ENCODE assay signal across 8 cellular contexts in genomic region chr16:85462405-85463227, GRCh38.
DNase-seq lines count a peak whose midpoint lies in the region; ATAC-seq, FAIRE-seq and TF ChIP-seq lines count a peak whose summit lies in the region.

No MANE protein-coding gene starts in this region.

- H3K4me3 Mint-ChIP-seq in progenitor cell of endocrine pancreas (ENCODE audit: low read depth): peak overlapping the region; percentile 71

- no peak overlapping the region for H3K23ac ChIP-seq in H1 (ENCODE audit: insufficient read length)

- H2BK5ac ChIP-seq in H1 (ENCODE audit: low read depth, low read length): no peak overlapping the region

- no peak overlapping the region for H2BK15ac ChIP-seq in H1 (ENCODE audit: low read length)

- FAIRE-seq in HepG2 (lab: Jason Lieb, UNC) (no peak), H1 (lab: Jason Lieb, UNC) (no peak)

- CTCF ChIA-PET in HepG2 (lab: Yijun Ruan, JAX; ENCODE audit: low intra/inter-chr PET ratio, low total read pairs): no interaction called here
- CTCF ChIA-PET in H1 (lab: Charles Lee; ENCODE audit: partially characterized antibody): interaction anchor here (0.6 to 15.1 kb wide), 16 partner anchors 9 to 242 kb away, joined by 3 to 277 read pairs (median 8); no protein-coding TSS in a partner anchor

- in situ Hi-C loops in HepG2 (cut with HindIII; ENCODE audit: extremely low pct_ligation_motif_present, low pct_unique_long_range_greater_than_20kb): no loop called here

- no peak overlapping the region for H2BK12ac ChIP-seq in H1 (ENCODE audit: low read depth, low read length)

- TF ChIP-seq CTCF in HepG2 (CRISPR knock-in tag; IDR thresholded peaks at IDR 0.05) (no peak), right lobe of liver (IDR thresholded peaks at IDR 0.05) (no peak), H1 (IDR thresholded peaks at IDR 0.05; ENCODE audit: control extremely low read depth in 1 of 3, insufficient read depth in 1 of 3, low read depth in 1 of 3, low read length in 3 of 3) (no peak), progenitor cell of endocrine pancreas (IDR thresholded peaks at IDR 0.05; ENCODE audit: unreplicated experiment) (no peak)

- H3K23me2 ChIP-seq in H1 (ENCODE audit: low read depth, low read length): peaks cover 7% of the 10 kb centered on the region

- H3K27me3 ChIP-seq in HepG2 (ENCODE audit: control insufficient read depth in 1 of 2, insufficient read depth in 2 of 2, low read length in 2 of 2) (peaks cover 28 to 69% of the 10 kb centered on the region in 2 experiments), right lobe of liver (no peaks in the 10 kb centered on the region), H1 (replicated peaks in 1 of 4; ENCODE audit: control insufficient read depth in 3 of 4, extremely low read depth in 1 of 4, insufficient read depth in 3 of 4, low read length in 3 of 4) (peaks cover 5 to 49% (median 34%) of the 10 kb centered on the region in 4 experiments; a peak in 6 of 7 replicates)

- BruUV-seq in HepG2 (replicated peaks; lab: Mats Ljungman, UMichigan): no TSS peak

- POLR2A ChIA-PET in HepG2 (lab: Yijun Ruan, JAX): interaction anchor here (1.6 kb wide), 1 partner anchor 13 kb away, joined by 6 read pairs; no protein-coding TSS in a partner anchor
- POLR2A ChIA-PET in H1 (lab: Charles Lee; ENCODE audit: partially characterized antibody): interaction anchor here (0.9 to 1.1 kb wide), 4 partner anchors 9 to 138 kb away, joined by 3 to 4 read pairs (median 3); no protein-coding TSS in a partner anchor

- H3K36me3 Mint-ChIP-seq in progenitor cell of endocrine pancreas (ENCODE audit: insufficient read depth): no peaks in the 10 kb centered on the region

- H4K8ac ChIP-seq in H1 (ENCODE audit: extremely low read depth, insufficient read depth, low read length): no peak overlapping the region

- H2BK20ac ChIP-seq in H1 (ENCODE audit: low read length): no peak overlapping the region

- peak overlapping the region; percentile 62 for H4K91ac ChIP-seq in H1 (replicated peaks; ENCODE audit: insufficient read length, low read length)

- 5% methylated on average over 35 of the region's 85 CpGs for WGBS in HepG2 (ENCODE audit: low lambda C conversion rate)
- WGBS in right lobe of liver (ENCODE audit: insufficient coverage, low coverage, low lambda C conversion rate, missing lambda C conversion rate): 4% methylated on average over 8 of the region's 85 CpGs
- 6% methylated on average over 10 of the region's 85 CpGs; no CpG with 5 or more reads in 1 of the 2 experiments for WGBS in H1 (ENCODE audit: extremely low coverage in 1 of 2, insufficient coverage in 1 of 2, insufficient read length in 1 of 2, insufficient replicate concordance in 2 of 2, low coverage in 1 of 2, low lambda C conversion rate in 2 of 2, missing lambda C conversion rate in 1 of 2), 2 experiments

- ATAC-seq in HepG2: no peak
- ATAC-seq in right lobe of liver: no peak
- no peak for ATAC-seq in GM18520 (IDR thresholded peaks at IDR 0.05; ENCODE audit: unreplicated experiment)

- intact Hi-C loops in HepG2 (cut with micrococcal nuclease; ENCODE audit: unreplicated experiment) (no loop called here), right lobe of liver (cut with DNase I) (no loop called here)

- no peaks in the 10 kb centered on the region for H3K36me3 ChIP-seq in HepG2 (replicated peaks in 1 of 2; ENCODE audit: control insufficient read depth in 1 of 2, insufficient read depth in 2 of 2, low read length in 2 of 2)
- H3K36me3 ChIP-seq in right lobe of liver: no peaks in the 10 kb centered on the region
- no peaks in the 10 kb centered on the region for H3K36me3 ChIP-seq in H1 (ENCODE audit: control insufficient read depth in 2 of 4, insufficient read depth in 4 of 4, low read length in 3 of 4)

- no peaks in the 10 kb centered on the region for H3K79me1 ChIP-seq in H1 (ENCODE audit: low read depth, low read length)

- H3K56ac ChIP-seq in H1 (replicated peaks; ENCODE audit: insufficient read length, low read depth, low read length): no peak overlapping the region

- H3K4me3 ChIP-seq in HepG2 (replicated peaks in 1 of 3; ENCODE audit: insufficient read depth in 1 of 3, low read depth in 2 of 3, low read length in 3 of 3) (peak overlapping the region in 1 of 3 experiments; percentile 40; a peak in 1 of 6 replicates), right lobe of liver (no peak overlapping the region), H1 (ENCODE audit: extremely low read depth in 1 of 4, insufficient read depth in 2 of 4, low read depth in 3 of 4, low read length in 4 of 4) (peak overlapping the region; percentile 4 to 57 (median 46))

- no peak overlapping the region for H3K4ac ChIP-seq in H1 (replicated peaks; ENCODE audit: insufficient read length, low read depth, low read length)

- no peak overlapping the region for H3K9ac ChIP-seq in HepG2 (ENCODE audit: insufficient read depth, low read depth, low read length)
- no peak overlapping the region for H3K9ac ChIP-seq in H1 (replicated peaks in 1 of 4; ENCODE audit: extremely low read depth in 1 of 4, low read depth in 3 of 4, low read length in 3 of 4)

- H3K4me1 Mint-ChIP-seq in progenitor cell of endocrine pancreas (ENCODE audit: low read depth): peaks cover 31% of the 10 kb centered on the region

- no peak overlapping the region for H4K5ac ChIP-seq in H1 (ENCODE audit: insufficient read length, low read depth, low read length)

- no peak for TF ChIP-seq RAD21 in HepG2 (CRISPR knock-in tag; IDR thresholded peaks at IDR 0.05)
- no peak for TF ChIP-seq RAD21 in H1 (IDR thresholded peaks at IDR 0.05 in 1 of 2, conservative IDR thresholded peaks at IDR 0.05 in 1 of 2; ENCODE audit: low read depth in 2 of 2, low read length in 2 of 2)

- H2AK5ac ChIP-seq in H1 (ENCODE audit: low read depth, low read length): no peak overlapping the region

- no peaks in the 10 kb centered on the region for H3K9me3 Mint-ChIP-seq in progenitor cell of endocrine pancreas (ENCODE audit: low read depth)

- H3K27ac ChIP-seq in HepG2 (ENCODE audit: extremely low read length, insufficient read depth, low read length) (no peak overlapping the region), right lobe of liver (no peak overlapping the region), H1 (ENCODE audit: low read depth, low read length) (no peak overlapping the region)

- H3K27ac Mint-ChIP-seq in progenitor cell of endocrine pancreas: peak overlapping the region; percentile 83

- H3K4me1 ChIP-seq in HepG2 (ENCODE audit: insufficient read depth, low read length): peaks cover 61% of the 10 kb centered on the region
- peaks cover 0 to 21% (median 8%) of the 10 kb centered on the region in 4 donors for H3K4me1 ChIP-seq in right lobe of liver
- peaks cover 7 to 33% (median 25%) of the 10 kb centered on the region in 4 experiments for H3K4me1 ChIP-seq in H1 (replicated peaks in 1 of 4; ENCODE audit: control insufficient read depth in 3 of 4, insufficient read depth in 4 of 4, low read length in 3 of 4)

- TF ChIP-seq POLR2A in HepG2 (IDR thresholded peaks at IDR 0.05; ENCODE audit: insufficient read depth in 1 of 2, low read depth in 2 of 2, low read length in 2 of 2): no peak
- TF ChIP-seq POLR2A in right lobe of liver (IDR thresholded peaks at IDR 0.05): no peak
- no peak for TF ChIP-seq POLR2A in H1 (IDR thresholded peaks at IDR 0.05; ENCODE audit: control extremely low read depth in 1 of 2, low read depth in 2 of 2, low read length in 2 of 2)

- H2AFZ ChIP-seq in HepG2 (ENCODE audit: low read length): no peak overlapping the region
- H2AFZ ChIP-seq in H1 (ENCODE audit: low read length): no peak overlapping the region

- H2BK120ac ChIP-seq in H1 (replicated peaks; ENCODE audit: low read depth, low read length): no peak overlapping the region

- H3K79me2 ChIP-seq in HepG2 (ENCODE audit: insufficient read depth, low read length) (no peaks in the 10 kb centered on the region), H1 (ENCODE audit: control insufficient read depth in 1 of 2, insufficient read depth in 2 of 2, low read length in 2 of 2) (no peaks in the 10 kb centered on the region)

- H3K14ac ChIP-seq in H1 (ENCODE audit: insufficient read length): no peak overlapping the region

- H3K27me3 Mint-ChIP-seq in progenitor cell of endocrine pancreas: peaks cover 26% of the 10 kb centered on the region

- peak overlapping the region; percentile 45; the same call in 1 of the 2 replicates for H3K4me2 ChIP-seq in HepG2 (ENCODE audit: low read depth, low read length)
- peak overlapping the region; percentile 70 to 84 for H3K4me2 ChIP-seq in H1 (ENCODE audit: insufficient read depth in 1 of 2, low read depth in 2 of 2, low read length in 2 of 2)

- TF ChIP-seq EP300 in HepG2 (IDR thresholded peaks at IDR 0.05; ENCODE audit: low read depth in 2 of 2, low read length in 2 of 2): no peak
- TF ChIP-seq EP300 in HepG2 (CRISPR knock-in tag; IDR thresholded peaks at IDR 0.05; ENCODE audit: borderline replicate concordance): no peak
- TF ChIP-seq EP300 in H1 (IDR thresholded peaks at IDR 0.05; ENCODE audit: borderline replicate concordance in 1 of 2, low read depth in 2 of 2, low read length in 2 of 2): no peak

- H4K20me1 ChIP-seq in HepG2 (ENCODE audit: insufficient read depth, low read length) (peaks cover 32% of the 10 kb centered on the region; the same call in 1 of the 2 replicates), H1 (replicated peaks in 1 of 2; ENCODE audit: control insufficient read depth in 1 of 2, insufficient read depth in 2 of 2, low read length in 2 of 2) (peaks cover 4 to 11% of the 10 kb centered on the region in 2 experiments)

- no peak for DNase-seq in HepG2 (ENCODE audit: low spot score)
- no peak for DNase-seq in right lobe of liver
- peak; percentile 59 to 65 for DNase-seq in SHP77 (lab: John Stamatoyannopoulos, UW)
- no peak for DNase-seq in H1 (ENCODE audit: low read depth in 1 of 2, low spot score in 2 of 2)
- no peak for DNase-seq in progenitor cell of endocrine pancreas (ENCODE audit: low spot score, unreplicated experiment)
- DNase-seq in COLO829 (ENCODE audit: low spot score): no peak
- DNase-seq in activated CD8-positive, alpha-beta memory T cell treated with anti-CD3 and anti-CD28 coated beads for 24 hours: no peak

- H3K18ac ChIP-seq in H1 (ENCODE audit: extremely low read depth, low read length): no peak overlapping the region; the same call in 1 of the 2 replicates

- H3K9me3 ChIP-seq in HepG2 (ENCODE audit: low read length) (no peaks in the 10 kb centered on the region), right lobe of liver (no peaks in the 10 kb centered on the region), H1 (ENCODE audit: insufficient read depth in 2 of 2, low read depth in 1 of 2, low read length in 1 of 2) (no peaks in the 10 kb centered on the region)

TF ChIP-seq in HepG2, 621 proteins besides CTCF, POLR2A, EP300 and RAD21 (continues in another document):
- no peak for TF ChIP-seq ZMYM2 (CRISPR knock-in tag; IDR thresholded peaks at IDR 0.05)
- TF ChIP-seq HMGA1 (CRISPR knock-in tag; conservative IDR thresholded peaks at IDR 0.05): no peak

TF ChIP-seq in H1, 55 proteins besides CTCF, POLR2A, EP300 and RAD21:
- no peak for TF ChIP-seq SIRT6 (IDR thresholded peaks at IDR 0.05; ENCODE audit: low read length)

Comparison
In these comparisons a context has a peak if more than half of its experiments do, and no peak if none do; other contexts are left out.
1. DNase-seq: peak in SHP77 (2 of 2); none in HepG2 (single experiment), right lobe of liver (0 of 3), H1 (0 of 2), progenitor cell of endocrine pancreas (single experiment), COLO829 (single experiment) and activated CD8-positive, alpha-beta memory T cell treated with anti-CD3 and anti-CD28 coated beads for 24 hours (single experiment).
2. H3K4me3 ChIP-seq: peak in H1 (4 of 4); none in right lobe of liver (0 of 3).